In genomic region chr2:64644240-64645013, GRCh38 we compare ENCODE assay signal across 8 cellular contexts. TPM values are rescaled to one million over a fixed set of nuclear protein-coding genes. Genes with fewer than 3 reads are reported as not detected.
DNase-seq lines count a peak whose midpoint lies in the region; ATAC-seq, FAIRE-seq and TF ChIP-seq lines count a peak whose summit lies in the region.

No MANE protein-coding gene starts in this region.

- dilution Hi-C loops in keratinocyte (cut with MboI; ENCODE audit: extremely low pct_ligation_motif_present, low sequenced_read_pairs): no loop called here

- peak; percentile 80 for FAIRE-seq in keratinocyte (lab: Jason Lieb, UNC)

- peaks cover 89% of the 10 kb centered on the region for H3K79me2 ChIP-seq in keratinocyte (ENCODE audit: control insufficient read depth, insufficient read depth, low read length)

- POLR2A ChIA-PET in T-cell (lab: Charles Lee): interaction anchor here (0.6 to 1.6 kb wide), 5 partner anchors 9 to 639 kb away, joined by 3 to 6 read pairs (median 3); partner anchors contain the start of genes AFTPH (in 1 of the 2) and SERTAD2 (in 1 of the 2)

- DNase-seq in GM03348 (ENCODE audit: low spot score): peak; percentile 88
- DNase-seq in KG1 (lab: John Stamatoyannopoulos, UW): peak; percentile 84
- peak in 33 of 34 experiments; percentile 24 to 72 (median 44) for DNase-seq in T-cell
- no peak for DNase-seq in central memory CD8-positive, alpha-beta T cell (ENCODE audit: low spot score in 2 of 2)
- no peak for DNase-seq in keratinocyte (ENCODE audit: low read depth, low spot score)
- DNase-seq in stimulated activated CD4-positive, alpha-beta T cell treated with anti-CD3 and anti-CD28 coated beads, Interleukin-1b, Interleukin-23, amount 100 ng/mL, for 48 hours: peak; percentile 56
- DNase-seq in DMS114 treated with DMSO at 0.1 percent for 48 hours (lab: John Stamatoyannopoulos, UW; ENCODE audit: unreplicated experiment): no peak

- H2AFZ ChIP-seq in keratinocyte (ENCODE audit: control insufficient read depth, low read length): no peak overlapping the region

- H3K27ac Mint-ChIP-seq in T-cell: peak overlapping the region; percentile 87 to 89
- H3K27ac Mint-ChIP-seq in central memory CD8-positive, alpha-beta T cell (ENCODE audit: low read depth): peak overlapping the region; percentile 75

- H3K9ac ChIP-seq in keratinocyte (ENCODE audit: control insufficient read depth, extremely low read depth, insufficient read depth, low read length): peak overlapping the region; percentile 88

- peak overlapping the region; percentile 81 to 82 (median 82) for H3K4me3 Mint-ChIP-seq in T-cell
- H3K4me3 Mint-ChIP-seq in central memory CD8-positive, alpha-beta T cell: peak overlapping the region; percentile 76

- peaks cover 91% of the 10 kb centered on the region for H3K4me1 ChIP-seq in keratinocyte (ENCODE audit: control insufficient read depth, extremely low read depth, insufficient read depth, low read length)

- ATAC-seq in GM21825 (IDR thresholded peaks at IDR 0.05; ENCODE audit: unreplicated experiment): peak; percentile 47
- peak; percentile 79 to 82 (median 80) for ATAC-seq in T-cell (replicated peaks in 1 of 4)
- peak; percentile 72 for ATAC-seq in central memory CD8-positive, alpha-beta T cell (replicated peaks; ENCODE audit: extremely low read depth, poor library complexity, severe bottlenecking)

- CTCF ChIA-PET in T-cell (lab: Charles Lee): interaction anchor here (0.6 to 5.5 kb wide), 15 partner anchors 10 to 283 kb away, joined by 3 to 60 read pairs (median 3); partner anchors contain the start of genes AFTPH (in 1 of the 2) and SERTAD2 (in 1 of the 2)

- H3K9me3 Mint-ChIP-seq in T-cell: no peaks in the 10 kb centered on the region
- no peaks in the 10 kb centered on the region for H3K9me3 Mint-ChIP-seq in central memory CD8-positive, alpha-beta T cell

- no peaks in the 10 kb centered on the region for H3K9me3 ChIP-seq in keratinocyte (ENCODE audit: control insufficient read depth, low read depth, low read length)

- H3K4me3 ChIP-seq in keratinocyte (ENCODE audit: control insufficient read depth in 2 of 3, extremely low read depth in 1 of 3, insufficient read depth in 2 of 3, low read depth in 1 of 3, low read length in 3 of 3): peak overlapping the region; percentile 29 to 72 (median 46)

- peak overlapping the region; percentile 100 for H3K27ac ChIP-seq in keratinocyte (ENCODE audit: control insufficient read depth, insufficient read depth, low read length)

- H3K9me1 ChIP-seq in keratinocyte (ENCODE audit: control insufficient read depth, extremely low read depth, insufficient read depth, low read length): no peaks in the 10 kb centered on the region

- no peaks in the 10 kb centered on the region for H3K36me3 Mint-ChIP-seq in T-cell
- H3K36me3 Mint-ChIP-seq in central memory CD8-positive, alpha-beta T cell (ENCODE audit: insufficient read depth): no peaks in the 10 kb centered on the region

- H4K20me1 ChIP-seq in keratinocyte (ENCODE audit: control insufficient read depth, extremely low read depth, insufficient read depth, low read length): no peaks in the 10 kb centered on the region

- no peaks in the 10 kb centered on the region for H3K27me3 ChIP-seq in keratinocyte (ENCODE audit: control insufficient read depth, extremely low read depth, insufficient read depth, low read length)

- H3K36me3 ChIP-seq in keratinocyte (ENCODE audit: control insufficient read depth in 2 of 2, extremely low read depth in 1 of 2, insufficient read depth in 2 of 2, low read length in 2 of 2): no peaks in the 10 kb centered on the region

- no peaks in the 10 kb centered on the region for H3K27me3 Mint-ChIP-seq in T-cell
- H3K27me3 Mint-ChIP-seq in central memory CD8-positive, alpha-beta T cell: no peaks in the 10 kb centered on the region

- peak overlapping the region; percentile 85 for H3K4me2 ChIP-seq in keratinocyte (ENCODE audit: control insufficient read depth, extremely low read depth, insufficient read depth, low read depth, low read length)

- peaks cover 86 to 95% (median 90%) of the 10 kb centered on the region in 3 donors for H3K4me1 Mint-ChIP-seq in T-cell
- H3K4me1 Mint-ChIP-seq in central memory CD8-positive, alpha-beta T cell: peaks cover 51% of the 10 kb centered on the region

- no peak for TF ChIP-seq CTCF in keratinocyte (optimal IDR thresholded peaks at IDR 0.05 in 1 of 3, IDR thresholded peaks at IDR 0.05 in 1 of 3, conservative IDR thresholded peaks at IDR 0.05 in 1 of 3; ENCODE audit: extremely low read depth in 1 of 3, insufficient read depth in 2 of 3, low read length in 3 of 3)

RNA-seq across cellular contexts. Expression of gene SERTAD2, which starts 9.3 kb away (rescaled TPM):
- total RNA-seq in T-cell: 10 to 100 TPM; 22.8 to 39.7 (median 27.4) TPM
- polyA plus RNA-seq in keratinocyte: 11.2 to 13.4 TPM (median 13.1 TPM) in 3 replicates
- polyA plus RNA-seq in keratinocyte (2011; ENCODE audit: low read depth): 13.1 TPM
- 10.2 and 14.2 TPM in 2 replicates for polyA plus RNA-seq in keratinocyte (2011; cell fraction: cytosol; rRNA removed)
- 20.6 and 23.7 TPM in 2 replicates for polyA plus RNA-seq in keratinocyte (2011; cell fraction: nucleus; rRNA removed)
- polyA plus RNA-seq in keratinocyte (2012; ENCODE audit: low replicate concordance): 16.7 and 27.2 TPM in 2 replicates
- polyA minus RNA-seq in keratinocyte: 13.2 to 19.6 TPM (median 16.9 TPM) in 3 replicates
- 15.2 TPM for polyA minus RNA-seq in keratinocyte (2011; cell fraction: cytosol; rRNA and poly(A)+ RNA removed)
- polyA minus RNA-seq in keratinocyte (2011; cell fraction: nucleus; rRNA and poly(A)+ RNA removed): 12.3 and 23.7 TPM in 2 replicates

Comparison
In these comparisons a context has a peak if more than half of its experiments do, and no peak if none do; other contexts are left out.
1. DNase-seq: peak in GM03348 (single experiment), KG1 (single experiment), T-cell (33 of 34) and stimulated activated CD4-positive, alpha-beta T cell treated with anti-CD3 and anti-CD28 coated beads, Interleukin-1b, Interleukin-23, amount 100 ng/mL, for 48 hours (single experiment); none in central memory CD8-positive, alpha-beta T cell (0 of 2), keratinocyte (single experiment) and DMS114 treated with DMSO at 0.1 percent for 48 hours (single experiment).
2. Peak in every context shown above with its lines, with median percentiles within 50 percentile points of each other: ATAC-seq.